ENCODE assay signal across 8 cellular contexts in genomic region chr14:101628471-101628966, GRCh38.
DNase-seq lines count a peak whose midpoint lies in the region; ATAC-seq lines count a peak whose summit lies in the region.

No MANE protein-coding gene starts in this region.

- peak; percentile 38 for DNase-seq in NCI-H146 (lab: John Stamatoyannopoulos, UW)
- no peak for DNase-seq in NCI-H146 treated with DMSO at 0.1 percent for 48 hours (lab: John Stamatoyannopoulos, UW; ENCODE audit: unreplicated experiment)
- DNase-seq in NCI-H748 (lab: John Stamatoyannopoulos, UW; ENCODE audit: unreplicated experiment): peak; percentile 86
- peak; percentile 91 for DNase-seq in activated CD8-positive, alpha-beta memory T cell treated with anti-CD3 and anti-CD28 coated beads for 24 hours
- DNase-seq in effector memory CD8-positive, alpha-beta T cell: peak; percentile 67 to 73 (median 71)
- peak; percentile 73 for DNase-seq in midbrain (lab: John Stamatoyannopoulos, UW)
- peak; percentile 27 to 41 for DNase-seq in stimulated activated CD8-positive, alpha-beta memory T cell treated with anti-CD3 and anti-CD28 coated beads, Interleukin-15, amount 100 ng/mL, for 4 hours (ENCODE audit: low read depth in 2 of 2)

- no peak overlapping the region for H3K4me3 Mint-ChIP-seq in effector memory CD8-positive, alpha-beta T cell

- H3K36me3 Mint-ChIP-seq in effector memory CD8-positive, alpha-beta T cell (ENCODE audit: insufficient read depth): peaks cover 6% of the 10 kb centered on the region

- H3K4me1 Mint-ChIP-seq in effector memory CD8-positive, alpha-beta T cell (ENCODE audit: low read depth in 2 of 2): peaks cover 3 to 4% of the 10 kb centered on the region in 2 donors

- H3K9me3 Mint-ChIP-seq in effector memory CD8-positive, alpha-beta T cell: no peaks in the 10 kb centered on the region

- peak; percentile 63 for ATAC-seq in HG03196 (IDR thresholded peaks at IDR 0.05; ENCODE audit: unreplicated experiment)
- ATAC-seq in effector memory CD8-positive, alpha-beta T cell (replicated peaks): peak; percentile 96

- no peak overlapping the region for H3K27ac Mint-ChIP-seq in effector memory CD8-positive, alpha-beta T cell

- peaks cover 9 to 34% of the 10 kb centered on the region in 2 donors for H3K27me3 Mint-ChIP-seq in effector memory CD8-positive, alpha-beta T cell
